ENCODE assay signal across 17 cellular contexts in the genomic region with DNA sequence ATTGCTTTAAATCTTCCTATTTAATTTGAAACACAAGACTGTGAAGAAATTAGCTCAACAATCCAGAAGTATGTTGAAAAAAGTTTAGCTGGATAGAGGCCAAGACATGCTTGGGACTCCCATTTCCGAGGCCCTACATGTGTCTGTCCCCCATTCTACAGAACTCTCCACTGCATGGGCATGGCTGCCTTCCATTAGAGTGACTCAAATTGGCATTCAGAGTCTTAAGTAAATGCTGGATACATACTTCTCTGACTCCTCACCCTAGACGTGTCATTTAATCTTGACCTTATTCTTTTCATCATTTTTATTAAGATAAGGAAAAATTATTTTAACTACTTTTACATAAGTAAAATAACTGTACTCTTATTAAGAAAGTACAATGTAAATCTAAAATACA.
"Had no signal": no experiment of that assay in that cellular context is flagged by ENCODE, and none has a peak within 500 bp of the region (broad histone marks: within the 10 kb centered on the region; RNA-seq: fewer than 3 reads in every experiment).

No MANE protein-coding gene starts in this region.

- ATAC-seq: activated naive CD4-positive, alpha-beta T cell treated with anti-CD3 and anti-CD28 coated beads, Interleukin-2, amount 50 U/mL, for 72 hours; left lung; natural killer cell treated with Interleukin-12 subunit alpha and Interleukin-12 subunit beta and Interleukin-15 and Interleukin-18, amount 100 ng/mL, for 72 hours; right cardiac atrium; stimulated activated effector memory CD8-positive, alpha-beta T cell treated with anti-CD3 and anti-CD28 coated beads, Interleukin-12 subunit alpha, Interleukin-12 subunit beta, amount 100 ng/mL, for 72 hours had no signal

- H3K27ac ChIP-seq: cardiac muscle cell, colonic mucosa, left lung, tibial artery, uterus had no signal

- H3K4me3 ChIP-seq: cardiac muscle cell, colonic mucosa, left lung, tibial artery, uterus had no signal

- H3K27me3 ChIP-seq: cardiac muscle cell, colonic mucosa, left lung, tibial artery, uterus had no signal

- FAIRE-seq: TTC549 had no signal

- DNase-seq: activated CD4-positive, alpha-beta T cell treated with anti-CD3 and anti-CD28 coated beads, Interleukin-2, amount 50 U/mL, for 4 hours; activated CD4-positive, CD25-positive, alpha-beta regulatory T cell treated with anti-CD3 and anti-CD28 coated beads, Interleukin-2, amount 50 U/mL, for 72 hours; activated T-cell treated with anti-CD3 and anti-CD28 coated beads, Interleukin-2, amount 50 U/mL, for 1 hour; amygdala; colonic mucosa; effector CD4-positive, alpha-beta T cell; left lung; nucleus accumbens; right cardiac atrium; small intestine; tibial artery; uterus had no signal

- H3K36me3 ChIP-seq: cardiac muscle cell, colonic mucosa, left lung, tibial artery had no signal
